Comparison of ENCODE assay signal across 9 cellular contexts in the genomic region with DNA sequence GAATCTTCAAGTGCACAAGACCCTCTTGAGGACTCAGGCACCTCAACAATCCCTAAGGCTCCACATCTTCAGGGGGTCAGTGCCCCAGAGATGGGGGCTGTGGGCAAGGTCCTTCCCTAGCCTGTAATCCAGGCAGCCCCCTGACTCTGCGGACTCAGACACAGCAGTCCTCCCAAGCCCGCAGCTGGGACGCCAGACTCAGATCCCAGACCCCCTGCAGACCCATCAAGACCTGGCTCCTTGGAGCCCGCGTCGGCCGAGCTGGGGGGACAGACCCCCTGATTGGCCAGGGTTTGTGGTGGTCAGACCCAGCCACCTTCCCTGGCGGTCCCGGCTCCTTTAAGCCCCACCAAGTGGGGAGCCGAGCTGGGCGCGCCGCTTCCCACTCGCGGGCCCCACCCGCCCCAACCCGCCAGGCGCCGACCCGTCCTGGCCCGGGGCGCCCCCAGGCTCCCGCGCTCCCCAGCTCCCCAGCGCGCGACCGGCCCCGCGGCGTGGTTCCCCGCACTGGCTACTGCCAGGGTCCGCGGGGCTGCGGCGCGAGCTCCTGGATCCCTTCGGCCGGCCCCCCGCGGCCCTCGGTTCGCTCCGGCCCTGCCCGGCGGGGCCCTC. TPM values are rescaled to one million over a fixed set of nuclear protein-coding genes. Genes with fewer than 3 reads are reported as not detected.
DNase-seq lines count a peak whose midpoint lies in the region; ATAC-seq, FAIRE-seq and TF ChIP-seq lines count a peak whose summit lies in the region.
"Had no signal": no experiment of that assay in that cellular context is flagged by ENCODE, and none has a peak within 500 bp of the region (broad histone marks: within the 10 kb centered on the region; RNA-seq: fewer than 3 reads in every experiment).

No MANE protein-coding gene starts in this region.

- DNase-seq in LNCaP clone FGC (ENCODE audit: low read depth) (no peak), bronchial epithelial cell (ENCODE audit: low read depth) (no peak), left lung (peak; percentile 29 to 85), GM19239 (ENCODE audit: insufficient read length, low spot score) (no peak)
- DNase-seq in activated T-helper 1 cell treated with anti-CD3 and anti-CD28 coated beads, Interleukin-12 subunit alpha, Interleukin-12 subunit beta, Interleukin-2, Interleukin-4 antibody, amounts not matched to agents 30 ng/mL and 10 ng/mL and 1 ng/mL, durations not matched to agents 14 hours and 24 hours and 36 hours (ENCODE audit: low spot score): no peak

- ATAC-seq in left lung: peak; percentile 4
- no peak for ATAC-seq in HG02763 (IDR thresholded peaks at IDR 0.05; ENCODE audit: unreplicated experiment)

- TF ChIP-seq CTCF in LNCaP clone FGC (IDR thresholded peaks at IDR 0.05; ENCODE audit: control insufficient read depth, extremely low read depth, insufficient read depth) (no peak), bronchial epithelial cell (IDR thresholded peaks at IDR 0.05; ENCODE audit: insufficient read depth, low read length, severe bottlenecking) (no peak), left lung (IDR thresholded peaks at IDR 0.05) (no peak)

- H3K27me3 ChIP-seq in bronchial epithelial cell (ENCODE audit: control insufficient read depth, insufficient read depth, low read length) (peaks cover 10% of the 10 kb centered on the region), left lung (peaks cover 0 to 11% of the 10 kb centered on the region in 2 donors)

- H3K27ac Mint-ChIP-seq in activated T-helper 1 cell treated with anti-CD3 and anti-CD28 coated beads, Interleukin-12 subunit alpha, Interleukin-12 subunit beta, Interleukin-2, Interleukin-4 antibody, amounts not matched to agents 30 ng/mL and 10 ng/mL and 1 ng/mL, durations not matched to agents 14 hours and 24 hours and 36 hours: no peak overlapping the region

- FAIRE-seq in bronchial epithelial cell (lab: Jason Lieb, UNC): no peak
- no peak for FAIRE-seq in GM19239 (lab: Jason Lieb, UNC)

- no peaks in the 10 kb centered on the region for H3K9me3 ChIP-seq in left lung

- H3K4me3 ChIP-seq in LNCaP clone FGC (ENCODE audit: low read depth, low read length): peak overlapping the region; percentile 64
- peak overlapping the region; percentile 52 for H3K4me3 ChIP-seq in bronchial epithelial cell (ENCODE audit: low read depth, low read length)
- H3K4me3 ChIP-seq in left lung: peak overlapping the region; percentile 65 to 72

- H3K36me3 Mint-ChIP-seq in activated T-helper 1 cell treated with anti-CD3 and anti-CD28 coated beads, Interleukin-12 subunit alpha, Interleukin-12 subunit beta, Interleukin-2, Interleukin-4 antibody, amounts not matched to agents 30 ng/mL and 10 ng/mL and 1 ng/mL, durations not matched to agents 14 hours and 24 hours and 36 hours (ENCODE audit: low read depth): peaks cover 3% of the 10 kb centered on the region

- intact Hi-C loops in left lung (cut with DNase I): no loop called here
- intact Hi-C loops in activated T-helper 1 cell treated with anti-CD3 and anti-CD28 coated beads, Interleukin-12 subunit alpha, Interleukin-12 subunit beta, Interleukin-2, Interleukin-4 antibody, amounts not matched to agents 30 ng/mL and 10 ng/mL and 1 ng/mL, durations not matched to agents 14 hours and 24 hours and 36 hours (cut with micrococcal nuclease): no loop called here

- H3K27me3 Mint-ChIP-seq in activated T-helper 1 cell treated with anti-CD3 and anti-CD28 coated beads, Interleukin-12 subunit alpha, Interleukin-12 subunit beta, Interleukin-2, Interleukin-4 antibody, amounts not matched to agents 30 ng/mL and 10 ng/mL and 1 ng/mL, durations not matched to agents 14 hours and 24 hours and 36 hours (ENCODE audit: insufficient read depth): peaks cover 30% of the 10 kb centered on the region

- H3K4me1 ChIP-seq in left lung: peaks cover 19 to 76% of the 10 kb centered on the region in 2 donors

- no peaks in the 10 kb centered on the region for H3K9me3 Mint-ChIP-seq in activated T-helper 1 cell treated with anti-CD3 and anti-CD28 coated beads, Interleukin-12 subunit alpha, Interleukin-12 subunit beta, Interleukin-2, Interleukin-4 antibody, amounts not matched to agents 30 ng/mL and 10 ng/mL and 1 ng/mL, durations not matched to agents 14 hours and 24 hours and 36 hours

- no peaks in the 10 kb centered on the region for H3K36me3 ChIP-seq in bronchial epithelial cell (ENCODE audit: control insufficient read depth, insufficient read depth, low read length)
- no peaks in the 10 kb centered on the region for H3K36me3 ChIP-seq in left lung

- peaks cover 7% of the 10 kb centered on the region for H3K4me1 Mint-ChIP-seq in activated T-helper 1 cell treated with anti-CD3 and anti-CD28 coated beads, Interleukin-12 subunit alpha, Interleukin-12 subunit beta, Interleukin-2, Interleukin-4 antibody, amounts not matched to agents 30 ng/mL and 10 ng/mL and 1 ng/mL, durations not matched to agents 14 hours and 24 hours and 36 hours (ENCODE audit: low read depth)

- peak overlapping the region; percentile 33 to 80 for H3K27ac ChIP-seq in left lung
- peak overlapping the region; percentile 36 for H3K27ac ChIP-seq in temporal lobe (ENCODE audit: low read depth, low read length)

- no peak overlapping the region for H3K4me3 Mint-ChIP-seq in activated T-helper 1 cell treated with anti-CD3 and anti-CD28 coated beads, Interleukin-12 subunit alpha, Interleukin-12 subunit beta, Interleukin-2, Interleukin-4 antibody, amounts not matched to agents 30 ng/mL and 10 ng/mL and 1 ng/mL, durations not matched to agents 14 hours and 24 hours and 36 hours

RNA-seq across cellular contexts. Expression of a gene that starts 0.5 kb away (rescaled TPM):
- total RNA-seq in bronchial epithelial cell (17.5 and 21.1 TPM in 2 replicates), left lung (10 to 100 TPM; 34.5 to 39.6 TPM), temporal lobe (25.8 TPM)
- total RNA-seq in activated T-helper 1 cell treated with anti-CD3 and anti-CD28 coated beads, Interleukin-12 subunit alpha, Interleukin-12 subunit beta, Interleukin-2, Interleukin-4 antibody, amounts not matched to agents 30 ng/mL and 10 ng/mL and 1 ng/mL, durations not matched to agents 14 hours and 24 hours and 36 hours: 1.6 and 1.9 TPM in 2 replicates

RNA-seq across cellular contexts. Expression of a gene that starts 54.0 kb away (rescaled TPM):
- total RNA-seq in bronchial epithelial cell (not detected in 2 replicates), left lung (not detected), temporal lobe (not detected)
- total RNA-seq in activated T-helper 1 cell treated with anti-CD3 and anti-CD28 coated beads, Interleukin-12 subunit alpha, Interleukin-12 subunit beta, Interleukin-2, Interleukin-4 antibody, amounts not matched to agents 30 ng/mL and 10 ng/mL and 1 ng/mL, durations not matched to agents 14 hours and 24 hours and 36 hours: not detected in 2 replicates
- total RNA-seq: lung microvascular endothelial cell, NCI-H460 had no signal

Comparison
In these comparisons a context has a peak if more than half of its experiments do, and no peak if none do; other contexts are left out.
1. DNase-seq: peak in left lung (2 of 2); none in LNCaP clone FGC (single experiment), bronchial epithelial cell (single experiment), GM19239 (single experiment) and activated T-helper 1 cell treated with anti-CD3 and anti-CD28 coated beads, Interleukin-12 subunit alpha, Interleukin-12 subunit beta, Interleukin-2, Interleukin-4 antibody, amounts not matched to agents 30 ng/mL and 10 ng/mL and 1 ng/mL, durations not matched to agents 14 hours and 24 hours and 36 hours (single experiment).
2. Peak in every context shown above with its lines, with median percentiles within 50 percentile points of each other: H3K4me3 ChIP-seq.